11 cellular contexts compared by ENCODE assay signal in genomic region chr16:50697421-50697715, GRCh38. TPM values are rescaled to one million over a fixed set of nuclear protein-coding genes. Genes with fewer than 3 reads are reported as not detected.
DNase-seq lines count a peak whose midpoint lies in the region; ATAC-seq and TF ChIP-seq lines count a peak whose summit lies in the region.
"Had no signal": no experiment of that assay in that cellular context is flagged by ENCODE, and none has a peak within 500 bp of the region (broad histone marks: within the 10 kb centered on the region; RNA-seq: fewer than 3 reads in every experiment).

No MANE protein-coding gene starts in this region.

- no peak for ATAC-seq in activated T-cell treated with anti-CD3 and anti-CD28 coated beads, Interleukin-2, amount 50 U/mL, for 72 hours (replicated peaks in 1 of 2)
- no peak for ATAC-seq in HG02678 (IDR thresholded peaks at IDR 0.05; ENCODE audit: unreplicated experiment)

- H3K27ac ChIP-seq in adrenal gland (peak overlapping the region in 3 of 5 donors; percentile 40 to 59 (median 54)), mesenchymal stem cell (ENCODE audit: low read length, poor library complexity, severe bottlenecking) (no peak overlapping the region), testis (peak overlapping the region; percentile 0 to 34)

- H3K27me3 ChIP-seq in adrenal gland (no peaks in the 10 kb centered on the region), mesenchymal stem cell (ENCODE audit: control insufficient read depth in 1 of 2, insufficient read depth in 1 of 2, low read length in 2 of 2) (peaks cover 22 to 26% of the 10 kb centered on the region in 2 experiments), testis (no peaks in the 10 kb centered on the region)

- 90 to 97% (median 95%) methylated on average over 5 of the region's 5 CpGs for WGBS in adrenal gland, 4 donors
- 88% methylated on average over 5 of the region's 5 CpGs for WGBS in mesenchymal stem cell
- 80 to 99% methylated on average over 2 to 5 of the region's 5 CpGs for WGBS in testis, 2 donors

- no peak overlapping the region for H4K91ac ChIP-seq in mesenchymal stem cell (ENCODE audit: low read length)

- peak overlapping the region in 1 of 4 donors; percentile 52 for H3K4me3 ChIP-seq in adrenal gland
- peak overlapping the region in 1 of 2 experiments; percentile 70 for H3K4me3 ChIP-seq in mesenchymal stem cell (ENCODE audit: insufficient read depth in 1 of 2, low read depth in 1 of 2, low read length in 2 of 2)
- H3K4me3 ChIP-seq in testis: no peak overlapping the region

- H3K23ac ChIP-seq in mesenchymal stem cell (ENCODE audit: low read length in 2 of 2): no peak overlapping the region

- H2BK15ac ChIP-seq in mesenchymal stem cell (ENCODE audit: low read depth, poor library complexity, severe bottlenecking): no peak overlapping the region

- H3K9me3 ChIP-seq in adrenal gland (replicated peaks in 1 of 3) (no peaks in the 10 kb centered on the region), mesenchymal stem cell (ENCODE audit: control insufficient read depth, low read length) (no peaks in the 10 kb centered on the region), testis (no peaks in the 10 kb centered on the region)
- H3K9me3 ChIP-seq: SK-N-SH had no signal

- H4K8ac ChIP-seq in mesenchymal stem cell (ENCODE audit: low read length): no peak overlapping the region

- H3K36me3 ChIP-seq in adrenal gland (replicated peaks in 1 of 2) (no peaks in the 10 kb centered on the region), mesenchymal stem cell (ENCODE audit: control insufficient read depth in 1 of 2, insufficient read depth in 2 of 2, low read depth in 1 of 2, low read length in 2 of 2) (no peaks in the 10 kb centered on the region), testis (ENCODE audit: low read depth, missing control alignments) (no peaks in the 10 kb centered on the region)

- peaks cover 12 to 32% of the 10 kb centered on the region in 2 donors for H3K36me3 Mint-ChIP-seq in activated T-cell treated with anti-CD3 and anti-CD28 coated beads, Interleukin-2, amount 50 U/mL, for 72 hours (ENCODE audit: insufficient read depth in 2 of 2)

- peak overlapping the region; percentile 76 for H3K27ac Mint-ChIP-seq in activated T-cell treated with anti-CD3 and anti-CD28 coated beads, Interleukin-2, amount 50 U/mL, for 72 hours

- H2BK12ac ChIP-seq in mesenchymal stem cell (ENCODE audit: low read length in 2 of 2): no peak overlapping the region

- H2BK120ac ChIP-seq in mesenchymal stem cell (ENCODE audit: low read depth, low read length): no peak overlapping the region

- H3K4me1 ChIP-seq in adrenal gland (replicated peaks in 1 of 2) (peaks cover 12 to 32% of the 10 kb centered on the region in 2 donors), mesenchymal stem cell (ENCODE audit: control insufficient read depth, insufficient read depth, low read depth, low read length) (peaks cover 18% of the 10 kb centered on the region), testis (peaks cover 13% of the 10 kb centered on the region)

- no peak overlapping the region for H3K4ac ChIP-seq in mesenchymal stem cell (ENCODE audit: low read depth in 1 of 2, low read length in 2 of 2)

- peaks cover 87% of the 10 kb centered on the region for H3K4me1 Mint-ChIP-seq in activated T-cell treated with anti-CD3 and anti-CD28 coated beads, Interleukin-2, amount 50 U/mL, for 72 hours (ENCODE audit: low read depth)

- no peak overlapping the region for H2BK5ac ChIP-seq in mesenchymal stem cell (ENCODE audit: low read depth, low read length, poor library complexity, severe bottlenecking)

- peak overlapping the region; percentile 66 to 79 for H3K4me3 Mint-ChIP-seq in activated T-cell treated with anti-CD3 and anti-CD28 coated beads, Interleukin-2, amount 50 U/mL, for 72 hours

- no peak for TF ChIP-seq CTCF in adrenal gland (IDR thresholded peaks at IDR 0.05)
- no peak for TF ChIP-seq CTCF in testis (IDR thresholded peaks at IDR 0.05)

- H3K79me1 ChIP-seq in mesenchymal stem cell (replicated peaks; ENCODE audit: low read length, poor library complexity, severe bottlenecking): no peaks in the 10 kb centered on the region

- H3K4me2 ChIP-seq in mesenchymal stem cell (ENCODE audit: low read length, poor library complexity, severe bottlenecking): no peak overlapping the region

- H3K18ac ChIP-seq in mesenchymal stem cell (ENCODE audit: low read depth in 1 of 2, low read length in 2 of 2): no peak overlapping the region

- intact Hi-C loops in adrenal gland (cut with DNase I): loop anchor here in 1 of 2 donors (10.0 kb wide), 1 partner anchor 107 kb away; no protein-coding TSS in a partner anchor
- intact Hi-C loops in testis (cut with DNase I; ENCODE audit: low total_unique reads): no loop called here

- H3K14ac ChIP-seq in mesenchymal stem cell (ENCODE audit: low read length in 2 of 2): no peak overlapping the region

- no peaks in the 10 kb centered on the region for H3K9me3 Mint-ChIP-seq in activated T-cell treated with anti-CD3 and anti-CD28 coated beads, Interleukin-2, amount 50 U/mL, for 72 hours

- H3K9ac ChIP-seq in mesenchymal stem cell (ENCODE audit: low read length): peak overlapping the region; percentile 79
- H3K9ac ChIP-seq: SK-N-SH had no signal

- no peak for DNase-seq in activated T-cell treated with anti-CD3 and anti-CD28 coated beads, Interleukin-2, amount 50 U/mL, for 72 hours
- no peak for DNase-seq in activated T-cell treated with anti-CD3 and anti-CD28 coated beads for 4 hours
- DNase-seq in adrenal gland: peak in 1 of 7 donors; percentile 15
- DNase-seq in mesenchymal stem cell: no peak
- DNase-seq in testis: no peak
- DNase-seq in stimulated activated CD8-positive, alpha-beta memory T cell treated with anti-CD3 and anti-CD28 coated beads, Interleukin-4, amount 100 ng/mL, for 48 hours: no peak
- no peak for DNase-seq in KG1 (lab: John Stamatoyannopoulos, UW)
- DNase-seq: retina, SK-N-SH had no signal

- no peak overlapping the region for H2AFZ ChIP-seq in mesenchymal stem cell (ENCODE audit: low read depth, low read length)

- no peak overlapping the region for H2AK5ac ChIP-seq in mesenchymal stem cell (ENCODE audit: low read length, severe bottlenecking)

- no peaks in the 10 kb centered on the region for H3K27me3 Mint-ChIP-seq in activated T-cell treated with anti-CD3 and anti-CD28 coated beads, Interleukin-2, amount 50 U/mL, for 72 hours (ENCODE audit: low read depth)

- TF ChIP-seq POLR2A in adrenal gland (IDR thresholded peaks at IDR 0.05): no peak
- no peak for TF ChIP-seq POLR2A in testis (IDR thresholded peaks at IDR 0.05)

RNA-seq across cellular contexts. Expression of gene NOD2, which starts 4.0 kb away (rescaled TPM):
- total RNA-seq in activated T-cell treated with anti-CD3 and anti-CD28 coated beads, Interleukin-2, amount 50 U/mL, for 72 hours: 10 to 100 TPM; 11.3 to 13.0 TPM
- total RNA-seq in adrenal gland (1 to 10 TPM in 5 of 8 donors, under 1 TPM in 3; 0.12 to 3.7 (median 1.5) TPM), testis (1 to 10 TPM; 1.6 to 4.1 TPM)
- polyA plus RNA-seq in adrenal gland (1 to 10 TPM in 1 of 3 donors, under 1 TPM in 2; 0.18 to 1.5 (median 0.57) TPM), testis (ENCODE audit: insufficient read depth, low read depth, low replicate concordance) (1.7 TPM)
- not detected for polyA plus RNA-seq in mesenchymal stem cell (2013, experiment 1 of 2)
- not detected for polyA plus RNA-seq in mesenchymal stem cell (2013, experiment 2 of 2)
- polyA plus RNA-seq: SK-N-SH had no signal

RNA-seq across cellular contexts. Expression of gene SNX20, which starts 16.3 kb away (rescaled TPM):
- 10 to 100 TPM; 45.2 to 49.9 TPM for total RNA-seq in activated T-cell treated with anti-CD3 and anti-CD28 coated beads, Interleukin-2, amount 50 U/mL, for 72 hours
- 1 to 10 TPM in 7 of 8 donors, under 1 TPM in 1; 0.12 to 4.0 (median 3.1) TPM for total RNA-seq in adrenal gland
- 1 to 10 TPM in 2 of 3 donors, under 1 TPM in 1; 0.93 to 3.3 (median 1.0) TPM for polyA plus RNA-seq in adrenal gland
- not detected for polyA plus RNA-seq in mesenchymal stem cell (2013, experiment 1 of 2)
- not detected for polyA plus RNA-seq in mesenchymal stem cell (2013, experiment 2 of 2)
- 1 to 10 TPM in 1 of 2 donors, under 1 TPM in 1; 0.63 to 1.8 TPM for total RNA-seq in testis
- polyA plus RNA-seq in testis (ENCODE audit: insufficient read depth, low read depth, low replicate concordance): 2.1 TPM
- total RNA-seq: NCI-H460 had no signal
- polyA plus RNA-seq: SK-N-SH had no signal

RNA-seq across cellular contexts. Expression of gene CYLD, which starts 44.5 kb away (rescaled TPM):
- 100 to 1,000 TPM; 194 to 222 TPM for total RNA-seq in activated T-cell treated with anti-CD3 and anti-CD28 coated beads, Interleukin-2, amount 50 U/mL, for 72 hours
- total RNA-seq in adrenal gland (10 to 100 TPM; 33.9 to 74.4 (median 49.5) TPM), testis (10 to 100 TPM; 37.4 to 48.4 TPM)
- polyA plus RNA-seq in adrenal gland (10 to 100 TPM; 17.5 to 78.3 (median 31.8) TPM), testis (ENCODE audit: insufficient read depth, low read depth, low replicate concordance) (89.3 TPM)
- polyA plus RNA-seq in mesenchymal stem cell (2013, experiment 1 of 2): 10.2 TPM
- polyA plus RNA-seq in mesenchymal stem cell (2013, experiment 2 of 2): 11.0 TPM

Comparison
In these comparisons a context has a peak if more than half of its experiments do, and no peak if none do; other contexts are left out.
1. RNA of gene SNX20, which starts 16.3 kb away (total RNA-seq): 45.2 to 49.9 TPM in activated T-cell treated with anti-CD3 and anti-CD28 coated beads, Interleukin-2, amount 50 U/mL, for 72 hours; 0.12 to 4.0 TPM in adrenal gland and 0.63 to 1.8 TPM in testis; every median in the first group is over 4 times any median in the second.